In the genomic region with DNA sequence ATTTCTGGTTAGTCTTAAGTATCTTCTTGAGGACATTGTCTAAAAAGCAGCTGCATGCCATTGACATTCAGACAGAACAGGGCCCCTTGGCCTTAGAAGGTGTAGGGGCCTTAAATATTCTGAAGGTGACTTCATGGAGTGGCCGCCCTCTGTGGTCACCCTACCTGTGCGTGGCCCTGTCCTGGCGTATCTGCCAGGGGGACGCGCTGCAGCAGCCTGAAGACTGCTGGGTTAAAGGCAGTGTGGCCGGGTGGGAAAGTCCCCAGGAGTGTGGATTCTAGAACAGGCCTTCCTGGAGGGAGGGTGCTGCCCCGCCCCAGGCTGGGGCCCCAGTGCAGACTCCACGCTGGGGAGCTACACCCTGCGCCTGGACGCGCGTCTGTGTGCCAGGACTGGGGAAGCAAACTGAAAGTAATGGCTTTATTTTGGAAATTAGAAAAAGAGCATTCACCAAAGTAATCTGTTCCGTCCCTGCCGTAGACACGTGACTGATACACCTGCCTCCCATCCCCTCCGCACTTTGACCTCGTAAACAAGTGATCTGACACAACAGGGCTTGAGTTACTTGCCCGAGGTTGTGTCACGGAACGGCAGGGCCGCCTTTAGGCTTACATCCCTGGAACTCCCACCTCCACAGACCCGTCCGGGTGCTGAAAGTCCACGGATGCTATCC, we compare ENCODE assay signal across 7 cellular contexts. TPM values are rescaled to one million over a fixed set of nuclear protein-coding genes. Genes with fewer than 3 reads are reported as not detected.
A peak's percentile ranks its signal among the peaks of the same experiment; 100 is the strongest.
DNase-seq lines count a peak whose midpoint lies in the region; ATAC-seq and TF ChIP-seq lines count a peak whose summit lies in the region.

No MANE protein-coding gene starts in this region.

- H3K4me1 ChIP-seq in mucosa of descending colon (ENCODE audit: low read depth) (peaks cover 29% of the 10 kb centered on the region), suprapubic skin (peaks cover 38% of the 10 kb centered on the region)

- peak overlapping the region; percentile 96 for H3K27ac ChIP-seq in suprapubic skin

- no peaks in the 10 kb centered on the region for H3K27me3 ChIP-seq in suprapubic skin

- H3K9me3 ChIP-seq in mucosa of descending colon, result no peaks in the 10 kb centered on the region
- no peaks in the 10 kb centered on the region for H3K9me3 ChIP-seq in suprapubic skin

- peak; percentile 39 for ATAC-seq in GM21360 (IDR thresholded peaks at IDR 0.05; ENCODE audit: unreplicated experiment)
- ATAC-seq in mucosa of descending colon, result peak; percentile 82
- ATAC-seq in GM21717 (IDR thresholded peaks at IDR 0.05; ENCODE audit: unreplicated experiment), result no peak

- TF ChIP-seq POLR2A in suprapubic skin (IDR thresholded peaks at IDR 0.05), result no peak

- no peak for TF ChIP-seq EP300 in suprapubic skin (IDR thresholded peaks at IDR 0.05)

- 50% methylated on average over 24 of the region's 24 CpGs for WGBS in suprapubic skin

- peak; percentile 33 to 76 (median 52) for DNase-seq in T-helper 2 cell
- DNase-seq in central memory CD4-positive, alpha-beta T cell, result peak; percentile 64
- DNase-seq in mucosa of descending colon, result peak; percentile 82 to 89 (median 86)
- no peak for DNase-seq in suprapubic skin (ENCODE audit: low spot score in 2 of 2)
- no peak for DNase-seq in NCI-H1092 treated with DMSO at 0.1 percent for 48 hours (lab: John Stamatoyannopoulos, UW)

- H3K4me3 ChIP-seq in mucosa of descending colon, result no peak overlapping the region
- H3K4me3 ChIP-seq in suprapubic skin, result peak overlapping the region; percentile 82

- H3K36me3 ChIP-seq in mucosa of descending colon (ENCODE audit: low read depth), result no peaks in the 10 kb centered on the region
- H3K36me3 ChIP-seq in suprapubic skin, result no peaks in the 10 kb centered on the region

- TF ChIP-seq CTCF in mucosa of descending colon (IDR thresholded peaks at IDR 0.05), result no peak
- TF ChIP-seq CTCF in suprapubic skin (IDR thresholded peaks at IDR 0.05), result no peak

- intact Hi-C loops in mucosa of descending colon (cut with DNase I, micrococcal nuclease), result no loop called here

RNA-seq across cellular contexts. Expression of a gene that starts 1.8 kb away (rescaled TPM):
- 100 to 1,000 TPM in 1 of 3 donors, 10 to 100 TPM in 2; 77.7 to 120 (median 97.7) TPM for total RNA-seq in mucosa of descending colon
- total RNA-seq in suprapubic skin, result 10 to 100 TPM; 61.0 to 77.9 (median 69.4) TPM

Comparison
In these comparisons a context has a peak if more than half of its experiments do, and no peak if none do; other contexts are left out.
1. DNase-seq: peak in T-helper 2 cell (5 of 5), central memory CD4-positive, alpha-beta T cell (single experiment) and mucosa of descending colon (3 of 3); none in suprapubic skin (0 of 2) and NCI-H1092 treated with DMSO at 0.1 percent for 48 hours (single experiment).